ENCODE assay signal across 8 cellular contexts in genomic region chrX:41085105-41085882, GRCh38.
DNase-seq lines count a peak whose midpoint lies in the region; ATAC-seq lines count a peak whose summit lies in the region.

USP9X (plus strand) TSS chrX:41085445; CDS start chrX:41123629, 38,184 bp downstream.

- ATAC-seq in GM18907 (IDR thresholded peaks at IDR 0.05; ENCODE audit: unreplicated experiment) (peak; percentile 66), HG03139 (IDR thresholded peaks at IDR 0.05; ENCODE audit: unreplicated experiment) (peak; percentile 58)

- DNase-seq in AG08395 (ENCODE audit: low spot score) (peak; percentile 90), NCI-H345 treated with DMSO at 0.1 percent for 48 hours (lab: John Stamatoyannopoulos, UW; ENCODE audit: unreplicated experiment) (peak; percentile 58), cerebellar nuclear complex (lab: John Stamatoyannopoulos, UW) (peak; percentile 4 to 55), kidney glomerular epithelial cell (lab: John Stamatoyannopoulos, UW) (peak; percentile 25)
- peak; percentile 78 for DNase-seq in activated CD4-positive, alpha-beta T cell treated with anti-CD3 and anti-CD28 coated beads for 1 hour
- DNase-seq in stimulated activated CD4-positive, alpha-beta T cell treated with anti-CD3 and anti-CD28 coated beads, Interleukin-15, amount 100 ng/mL, for 48 hours (ENCODE audit: low read depth in 2 of 2), result peak; percentile 74 to 86

Comparison
In these comparisons a context has a peak if more than half of its experiments do, and no peak if none do; other contexts are left out.
1. Peak in every context shown above with its lines: DNase-seq and ATAC-seq.
2. DNase-seq: peak in every context shown above with its lines; median percentile 90 in AG08395; 80 in stimulated activated CD4-positive, alpha-beta T cell treated with anti-CD3 and anti-CD28 coated beads, Interleukin-15, amount 100 ng/mL, for 48 hours; 78 in activated CD4-positive, alpha-beta T cell treated with anti-CD3 and anti-CD28 coated beads for 1 hour; 58 in NCI-H345 treated with DMSO at 0.1 percent for 48 hours; 30 in cerebellar nuclear complex; 25 in kidney glomerular epithelial cell.